27 cellular contexts compared by ENCODE assay signal in the genomic region with DNA sequence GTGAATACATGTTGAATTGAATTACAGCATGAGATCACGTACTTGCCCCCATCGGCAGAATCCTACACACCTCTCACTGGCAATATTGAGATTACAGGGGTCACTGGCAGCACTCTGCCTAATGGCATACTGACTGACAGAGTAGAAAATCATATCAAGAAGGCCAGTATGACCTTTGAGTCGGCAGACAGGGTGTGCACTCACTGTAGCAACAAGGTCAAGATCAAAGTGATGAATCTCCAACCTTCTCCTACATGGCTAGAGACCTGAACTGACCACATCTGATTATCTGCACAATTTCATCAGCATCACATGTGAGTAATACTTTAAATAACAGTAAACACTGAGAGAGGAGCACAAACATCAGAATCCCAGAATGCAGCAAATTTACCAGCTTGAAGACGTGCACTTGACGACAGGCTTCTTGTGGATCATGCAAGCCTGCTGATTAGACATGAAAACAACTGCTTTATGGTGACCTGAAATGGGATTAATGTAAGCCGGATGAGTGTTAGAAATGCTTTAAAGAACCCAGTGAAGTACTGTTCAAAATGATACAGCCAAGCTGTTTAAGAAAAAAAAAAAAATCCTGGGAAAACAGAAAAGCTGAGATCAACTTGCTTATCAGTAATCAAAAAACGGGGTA.
DNase-seq lines count a peak whose midpoint lies in the region; ATAC-seq, FAIRE-seq and TF ChIP-seq lines count a peak whose summit lies in the region.
"Had no signal": no experiment of that assay in that cellular context is flagged by ENCODE, and none has a peak within 500 bp of the region (broad histone marks: within the 10 kb centered on the region; RNA-seq: fewer than 3 reads in every experiment).

No MANE protein-coding gene starts in this region.

- H2BK5ac ChIP-seq in H1 (ENCODE audit: low read depth, low read length): no peak overlapping the region

- H3K36me3 ChIP-seq in H1 (ENCODE audit: control insufficient read depth in 2 of 4, insufficient read depth in 4 of 4, low read length in 3 of 4): no peaks in the 10 kb centered on the region
- no peaks in the 10 kb centered on the region for H3K36me3 ChIP-seq in kidney (ENCODE audit: control insufficient read depth in 1 of 2, insufficient read depth in 2 of 2, low read length in 2 of 2)

- H3K14ac ChIP-seq in H1 (ENCODE audit: insufficient read length): no peak overlapping the region

- DNase-seq in activated CD4-positive, alpha-beta T cell treated with anti-CD3 and anti-CD28 coated beads, Interleukin-2, amount 10 ng/mL, durations not matched to agents 24 days and 14 days: peak; percentile 21
- no peak for DNase-seq in activated CD4-positive, alpha-beta T cell treated with anti-CD3 and anti-CD28 coated beads for 36 hours
- DNase-seq in H1 (ENCODE audit: low read depth in 1 of 2, low spot score in 2 of 2) (no peak), retinal pigment epithelial cell (ENCODE audit: low read depth) (peak; percentile 82), kidney (no peak), activated T-cell treated with anti-CD3 and anti-CD28 coated beads for 4 hours (no peak)
- DNase-seq: activated CD4-positive, alpha-beta T cell treated with anti-CD3 and anti-CD28 coated beads for 48 hours; activated gamma-delta T cell treated with Interleukin-2 at 50 U/mL for 16 hours; activated T-cell treated with anti-CD3 and anti-CD28 coated beads, Interleukin-2, amount 50 U/mL, for 24 hours; CD4-positive, CD25-positive, alpha-beta regulatory T cell; cerebellar nuclear complex; dorsolateral prefrontal cortex; NCI-H1105; NCI-H1930; NCI-H226; OCI-M1; psoas muscle; SHP77; stimulated activated CD8-positive, alpha-beta memory T cell treated with anti-CD3 and anti-CD28 coated beads, Interleukin-4, amount 100 ng/mL, for 48 hours had no signal

- H3K4me1 ChIP-seq in H1 (replicated peaks in 1 of 4; ENCODE audit: control insufficient read depth in 3 of 4, insufficient read depth in 4 of 4, low read length in 3 of 4) (peaks cover 0 to 21% (median 9%) of the 10 kb centered on the region in 4 experiments; a peak in 3 of 7 replicates), kidney (ENCODE audit: control insufficient read depth in 1 of 2, insufficient read depth in 1 of 2, low read depth in 1 of 2, low read length in 2 of 2) (no peaks in the 10 kb centered on the region)
- H3K4me1 ChIP-seq: psoas muscle, tibial nerve had no signal

- intact Hi-C loops in activated CD4-positive, alpha-beta T cell treated with anti-CD3 and anti-CD28 coated beads, Interleukin-2, amount 10 ng/mL, durations not matched to agents 24 days and 14 days (cut with micrococcal nuclease): no loop called here
- intact Hi-C loops in activated CD4-positive, alpha-beta T cell treated with anti-CD3 and anti-CD28 coated beads for 36 hours (cut with DNase I, micrococcal nuclease): no loop called here
- intact Hi-C loops in kidney (cut with DNase I): no loop called here

- H4K8ac ChIP-seq in H1 (ENCODE audit: extremely low read depth, insufficient read depth, low read length): no peak overlapping the region

- H3K27me3 Mint-ChIP-seq in activated CD4-positive, alpha-beta T cell treated with anti-CD3 and anti-CD28 coated beads, Interleukin-2, amount 10 ng/mL, durations not matched to agents 24 days and 14 days: no peaks in the 10 kb centered on the region
- no peaks in the 10 kb centered on the region for H3K27me3 Mint-ChIP-seq in activated CD4-positive, alpha-beta T cell treated with anti-CD3 and anti-CD28 coated beads for 36 hours
- H3K27me3 Mint-ChIP-seq: activated T-cell treated with anti-CD3 and anti-CD28 coated beads, Interleukin-2, amount 50 U/mL, for 24 hours; CD4-positive, CD25-positive, alpha-beta regulatory T cell had no signal

- no peak overlapping the region for H4K5ac ChIP-seq in H1 (ENCODE audit: insufficient read length, low read depth, low read length)

- H3K4me1 Mint-ChIP-seq in activated CD4-positive, alpha-beta T cell treated with anti-CD3 and anti-CD28 coated beads, Interleukin-2, amount 10 ng/mL, durations not matched to agents 24 days and 14 days: peaks cover 5% of the 10 kb centered on the region
- H3K4me1 Mint-ChIP-seq in activated CD4-positive, alpha-beta T cell treated with anti-CD3 and anti-CD28 coated beads for 36 hours: no peaks in the 10 kb centered on the region

- H2BK120ac ChIP-seq in H1 (replicated peaks; ENCODE audit: low read depth, low read length): no peak overlapping the region

- no peaks in the 10 kb centered on the region for H4K20me1 ChIP-seq in H1 (replicated peaks in 1 of 2; ENCODE audit: control insufficient read depth in 1 of 2, insufficient read depth in 2 of 2, low read length in 2 of 2)

- no peak overlapping the region for H3K18ac ChIP-seq in H1 (ENCODE audit: extremely low read depth, low read length)

- FAIRE-seq in H1 (lab: Jason Lieb, UNC) (no peak), islet of Langerhans (lab: Jason Lieb, UNC) (peak; percentile 94), kidney (lab: Jason Lieb, UNC) (no peak)
- FAIRE-seq: A204.1, GM12892, H54 had no signal

- H3K9ac ChIP-seq in H1 (replicated peaks in 1 of 4; ENCODE audit: extremely low read depth in 1 of 4, low read depth in 3 of 4, low read length in 3 of 4) (no peak overlapping the region), kidney (ENCODE audit: low read length in 2 of 2) (no peak overlapping the region)

- no peak overlapping the region for H3K4me2 ChIP-seq in H1 (ENCODE audit: insufficient read depth in 1 of 2, low read depth in 2 of 2, low read length in 2 of 2)

- H3K4me3 ChIP-seq in H1 (ENCODE audit: extremely low read depth in 1 of 4, insufficient read depth in 2 of 4, low read depth in 3 of 4, low read length in 4 of 4) (no peak overlapping the region), retinal pigment epithelial cell (ENCODE audit: low read length) (no peak overlapping the region), kidney (ENCODE audit: low read length in 2 of 2) (no peak overlapping the region)
- H3K4me3 ChIP-seq: dorsolateral prefrontal cortex, lung, psoas muscle, skin epidermis, tibial nerve had no signal

- CTCF ChIA-PET in activated CD4-positive, alpha-beta T cell treated with anti-CD3 and anti-CD28 coated beads for 36 hours (lab: Charles Lee): interaction anchor here (1.1 to 2.1 kb wide), 2 partner anchors 9 to 16 kb away, joined by 3 to 4 read pairs; no protein-coding TSS in a partner anchor
- CTCF ChIA-PET in H1 (lab: Charles Lee; ENCODE audit: partially characterized antibody): interaction anchor here (0.6 to 0.7 kb wide), 2 partner anchors 118 to 375 kb away, joined by 3 read pairs; no protein-coding TSS in a partner anchor

- ATAC-seq in activated CD4-positive, alpha-beta T cell treated with anti-CD3 and anti-CD28 coated beads for 36 hours: no peak
- ATAC-seq in HG02973 (IDR thresholded peaks at IDR 0.05; ENCODE audit: unreplicated experiment): no peak
- ATAC-seq: psoas muscle had no signal

- H3K56ac ChIP-seq in H1 (replicated peaks; ENCODE audit: insufficient read length, low read depth, low read length): no peak overlapping the region

- H3K36me3 Mint-ChIP-seq in activated CD4-positive, alpha-beta T cell treated with anti-CD3 and anti-CD28 coated beads, Interleukin-2, amount 10 ng/mL, durations not matched to agents 24 days and 14 days (ENCODE audit: low read depth): peaks cover 3% of the 10 kb centered on the region
- H3K36me3 Mint-ChIP-seq in activated CD4-positive, alpha-beta T cell treated with anti-CD3 and anti-CD28 coated beads for 36 hours (ENCODE audit: low read depth): no peaks in the 10 kb centered on the region

- H3K79me2 ChIP-seq in H1 (ENCODE audit: control insufficient read depth in 1 of 2, insufficient read depth in 2 of 2, low read length in 2 of 2): no peaks in the 10 kb centered on the region

- 87% methylated on average over 7 of the region's 7 CpGs; no CpG with 5 or more reads in 1 of the 2 experiments for WGBS in H1 (ENCODE audit: extremely low coverage in 1 of 2, insufficient coverage in 1 of 2, insufficient read length in 1 of 2, insufficient replicate concordance in 2 of 2, low coverage in 1 of 2, low lambda C conversion rate in 2 of 2, missing lambda C conversion rate in 1 of 2), 2 experiments

- H3K27me3 ChIP-seq in H1 (replicated peaks in 1 of 4; ENCODE audit: control insufficient read depth in 3 of 4, extremely low read depth in 1 of 4, insufficient read depth in 3 of 4, low read length in 3 of 4): no peaks in the 10 kb centered on the region
- H3K27me3 ChIP-seq: dorsolateral prefrontal cortex, tibial nerve had no signal

- TF ChIP-seq CTCF in H1 (IDR thresholded peaks at IDR 0.05; ENCODE audit: control extremely low read depth in 1 of 3, insufficient read depth in 1 of 3, low read depth in 1 of 3, low read length in 3 of 3) (no peak), retinal pigment epithelial cell (conservative IDR thresholded peaks at IDR 0.05; ENCODE audit: low read depth, low read length) (no peak), kidney (IDR thresholded peaks at IDR 0.05; ENCODE audit: borderline replicate concordance, extremely low read depth, insufficient read depth) (no peak)

- H3K9me3 ChIP-seq in H1 (ENCODE audit: insufficient read depth in 2 of 2, low read depth in 1 of 2, low read length in 1 of 2): no peaks in the 10 kb centered on the region
- H3K9me3 ChIP-seq in kidney (ENCODE audit: control insufficient read depth in 1 of 2, low read length in 2 of 2): no peaks in the 10 kb centered on the region
- H3K9me3 ChIP-seq: psoas muscle, tibial nerve had no signal

- no peak overlapping the region for H3K4ac ChIP-seq in H1 (replicated peaks; ENCODE audit: insufficient read length, low read depth, low read length)

- no peak overlapping the region for H3K23ac ChIP-seq in H1 (ENCODE audit: insufficient read length)

- no peaks in the 10 kb centered on the region for H3K23me2 ChIP-seq in H1 (ENCODE audit: low read depth, low read length)

- no peak overlapping the region; the same call in 1 of the 2 replicates for H3K27ac ChIP-seq in H1 (ENCODE audit: low read depth, low read length)
- no peak overlapping the region for H3K27ac ChIP-seq in kidney (ENCODE audit: low read depth in 2 of 2, low read length in 2 of 2)
- H3K27ac ChIP-seq: dorsolateral prefrontal cortex, psoas muscle, skin epidermis, tibial nerve had no signal

- H3K9me3 Mint-ChIP-seq in activated CD4-positive, alpha-beta T cell treated with anti-CD3 and anti-CD28 coated beads, Interleukin-2, amount 10 ng/mL, durations not matched to agents 24 days and 14 days: no peaks in the 10 kb centered on the region
- H3K9me3 Mint-ChIP-seq in activated CD4-positive, alpha-beta T cell treated with anti-CD3 and anti-CD28 coated beads for 36 hours (ENCODE audit: low read depth): no peaks in the 10 kb centered on the region
- H3K9me3 Mint-ChIP-seq: activated T-cell treated with anti-CD3 and anti-CD28 coated beads, Interleukin-2, amount 50 U/mL, for 24 hours had no signal

- no peak overlapping the region for H3K27ac Mint-ChIP-seq in activated CD4-positive, alpha-beta T cell treated with anti-CD3 and anti-CD28 coated beads, Interleukin-2, amount 10 ng/mL, durations not matched to agents 24 days and 14 days
- H3K27ac Mint-ChIP-seq in activated CD4-positive, alpha-beta T cell treated with anti-CD3 and anti-CD28 coated beads for 36 hours: no peak overlapping the region
- H3K27ac Mint-ChIP-seq: activated T-cell treated with anti-CD3 and anti-CD28 coated beads, Interleukin-2, amount 50 U/mL, for 24 hours; CD4-positive, CD25-positive, alpha-beta regulatory T cell had no signal

- H2AFZ ChIP-seq in H1 (ENCODE audit: low read length): no peak overlapping the region; the same call in 1 of the 2 replicates

- no peak for TF ChIP-seq RAD21 in H1 (IDR thresholded peaks at IDR 0.05 in 1 of 2, conservative IDR thresholded peaks at IDR 0.05 in 1 of 2; ENCODE audit: low read depth in 2 of 2, low read length in 2 of 2)

- POLR2A ChIA-PET in activated CD4-positive, alpha-beta T cell treated with anti-CD3 and anti-CD28 coated beads for 36 hours (lab: Charles Lee): no interaction called here
- POLR2A ChIA-PET in H1 (lab: Charles Lee; ENCODE audit: partially characterized antibody): interaction anchor here (0.8 kb wide), 1 partner anchor 10 kb away, joined by 3 read pairs; no protein-coding TSS in a partner anchor

- no peak overlapping the region for H2AK5ac ChIP-seq in H1 (ENCODE audit: low read depth, low read length)

- TF ChIP-seq EP300 in H1 (IDR thresholded peaks at IDR 0.05; ENCODE audit: borderline replicate concordance in 1 of 2, low read depth in 2 of 2, low read length in 2 of 2): no peak

- H4K91ac ChIP-seq in H1 (replicated peaks; ENCODE audit: insufficient read length, low read length): no peak overlapping the region

- H3K79me1 ChIP-seq in H1 (ENCODE audit: low read depth, low read length): no peaks in the 10 kb centered on the region

- TF ChIP-seq POLR2A in H1 (IDR thresholded peaks at IDR 0.05; ENCODE audit: control extremely low read depth in 1 of 2, low read depth in 2 of 2, low read length in 2 of 2): no peak

- H2BK15ac ChIP-seq in H1 (ENCODE audit: low read length): no peak overlapping the region

- peak overlapping the region; percentile 30; the same call in 1 of the 2 replicates for H2BK12ac ChIP-seq in H1 (ENCODE audit: low read depth, low read length)

- H3K4me3 Mint-ChIP-seq in activated CD4-positive, alpha-beta T cell treated with anti-CD3 and anti-CD28 coated beads, Interleukin-2, amount 10 ng/mL, durations not matched to agents 24 days and 14 days: no peak overlapping the region
- H3K4me3 Mint-ChIP-seq in activated CD4-positive, alpha-beta T cell treated with anti-CD3 and anti-CD28 coated beads for 36 hours: no peak overlapping the region
- H3K4me3 Mint-ChIP-seq: activated T-cell treated with anti-CD3 and anti-CD28 coated beads, Interleukin-2, amount 50 U/mL, for 24 hours; CD4-positive, CD25-positive, alpha-beta regulatory T cell had no signal

- H2BK20ac ChIP-seq in H1 (ENCODE audit: low read length): no peak overlapping the region

Comparison
In these comparisons a context has a peak if more than half of its experiments do, and no peak if none do; other contexts are left out.
1. DNase-seq: peak in activated CD4-positive, alpha-beta T cell treated with anti-CD3 and anti-CD28 coated beads, Interleukin-2, amount 10 ng/mL, durations not matched to agents 24 days and 14 days (single experiment) and retinal pigment epithelial cell (single experiment); none in activated CD4-positive, alpha-beta T cell treated with anti-CD3 and anti-CD28 coated beads for 36 hours (single experiment), H1 (0 of 2), kidney (single experiment) and activated T-cell treated with anti-CD3 and anti-CD28 coated beads for 4 hours (single experiment).